12 cellular contexts compared by ENCODE assay signal in genomic region chr1:156509424-156510035, GRCh38. TPM values are rescaled to one million over a fixed set of nuclear protein-coding genes. Genes with fewer than 3 reads are reported as not detected.
A peak's percentile ranks its signal among the peaks of the same experiment; 100 is the strongest.
DNase-seq lines count a peak whose midpoint lies in the region; ATAC-seq and TF ChIP-seq lines count a peak whose summit lies in the region.
"Had no signal": no experiment of that assay in that cellular context is flagged by ENCODE, and none has a peak within 500 bp of the region (broad histone marks: within the 10 kb centered on the region; RNA-seq: fewer than 3 reads in every experiment).

No MANE protein-coding gene starts in this region.

- H3K9ac ChIP-seq in neuronal stem cell (ENCODE audit: low read depth, low read length, poor library complexity), result no peak overlapping the region

- H3K79me1 ChIP-seq in neuronal stem cell (ENCODE audit: low read depth, low read length), result peaks cover 3% of the 10 kb centered on the region

- peaks cover 37 to 40% of the 10 kb centered on the region in 2 donors for H3K4me1 Mint-ChIP-seq in effector memory CD8-positive, alpha-beta T cell (ENCODE audit: low read depth in 2 of 2)

- H3K4me1 ChIP-seq in cardiac muscle cell (ENCODE audit: low read depth), result peaks cover 22% of the 10 kb centered on the region
- H3K4me1 ChIP-seq in neuronal stem cell (ENCODE audit: control insufficient read depth in 2 of 2, insufficient read depth in 1 of 2, low read depth in 1 of 2, low read length in 2 of 2), result peaks cover 4 to 12% of the 10 kb centered on the region in 2 donors
- peaks cover 49% of the 10 kb centered on the region for H3K4me1 ChIP-seq in upper lobe of right lung

- H2AK5ac ChIP-seq in neuronal stem cell (ENCODE audit: low read depth, low read length), result no peak overlapping the region

- no peak for TF ChIP-seq CTCF in cardiac muscle cell (IDR thresholded peaks at IDR 0.05; ENCODE audit: low read depth, low read length)
- TF ChIP-seq CTCF in upper lobe of right lung (IDR thresholded peaks at IDR 0.05), result no peak

- no CpG with 5 or more reads among the region's 9 CpGs for WGBS in neuronal stem cell (ENCODE audit: extremely low coverage in 2 of 2, insufficient read length in 2 of 2, insufficient replicate concordance in 1 of 2), 2 donors

- H3K27me3 ChIP-seq in cardiac muscle cell, result no peaks in the 10 kb centered on the region
- H3K27me3 ChIP-seq in neuronal stem cell (ENCODE audit: control insufficient read depth in 3 of 3, insufficient read depth in 3 of 3, low read depth in 1 of 3, low read length in 3 of 3), result peaks cover 0 to 44% (median 2%) of the 10 kb centered on the region in 3 experiments
- H3K27me3 ChIP-seq in upper lobe of right lung, result no peaks in the 10 kb centered on the region

- peak overlapping the region; percentile 8 for H2AFZ ChIP-seq in neuronal stem cell (ENCODE audit: low read length)

- no peak overlapping the region for H4K91ac ChIP-seq in neuronal stem cell (ENCODE audit: low read depth, low read length, poor library complexity)

- H3K9me3 ChIP-seq in cardiac muscle cell (ENCODE audit: low read depth) (no peaks in the 10 kb centered on the region), neuronal stem cell (replicated peaks in 1 of 2; ENCODE audit: control insufficient read depth in 2 of 2, insufficient read depth in 1 of 2, low read depth in 1 of 2, low read length in 2 of 2) (no peaks in the 10 kb centered on the region), upper lobe of right lung (no peaks in the 10 kb centered on the region)

- no peak overlapping the region for H2BK12ac ChIP-seq in neuronal stem cell (ENCODE audit: low read length)

- H2BK120ac ChIP-seq in neuronal stem cell (ENCODE audit: low read depth, low read length), result no peak overlapping the region

- H3K23ac ChIP-seq in neuronal stem cell (ENCODE audit: low read depth, low read length, poor library complexity), result no peak overlapping the region

- H3K4ac ChIP-seq in neuronal stem cell (ENCODE audit: low read length), result no peak overlapping the region

- H4K8ac ChIP-seq in neuronal stem cell (ENCODE audit: low read depth, low read length), result no peak overlapping the region

- H3K4me3 Mint-ChIP-seq in effector memory CD8-positive, alpha-beta T cell, result no peak overlapping the region
- H3K4me3 Mint-ChIP-seq: activated naive CD4-positive, alpha-beta T cell treated with anti-CD3 and anti-CD28 coated beads for 36 hours had no signal

- intact Hi-C loops in left cardiac atrium (cut with DNase I) (loop anchor here in 1 of 2 donors (2.0 to 5.0 kb wide), 2 partner anchors 53 to 73 kb away; no protein-coding TSS in a partner anchor), upper lobe of right lung (cut with DNase I) (no loop called here)

- H3K36me3 ChIP-seq in cardiac muscle cell (no peaks in the 10 kb centered on the region), neuronal stem cell (replicated peaks in 1 of 2; ENCODE audit: control insufficient read depth in 2 of 2, insufficient read depth in 2 of 2, low read length in 2 of 2) (no peaks in the 10 kb centered on the region), upper lobe of right lung (no peaks in the 10 kb centered on the region)
- H3K36me3 ChIP-seq: WERI-Rb-1 had no signal

- DNase-seq in cardiac muscle cell (ENCODE audit: low read depth in 1 of 2, low spot score in 1 of 2) (no peak), left cardiac atrium (no peak), neuronal stem cell (ENCODE audit: low spot score) (no peak), upper lobe of right lung (peak; percentile 46), OCI-M1 (lab: John Stamatoyannopoulos, UW) (no peak), NCI-H510A (lab: John Stamatoyannopoulos, UW) (no peak), HuH-7.5 (ENCODE audit: low spot score) (no peak)
- DNase-seq in effector memory CD8-positive, alpha-beta T cell, result no peak
- DNase-seq: activated naive CD4-positive, alpha-beta T cell treated with anti-CD3 and anti-CD28 coated beads for 36 hours; EL; RPMI8226; WERI-Rb-1 had no signal

- peaks cover 0 to 24% of the 10 kb centered on the region in 2 donors for H3K27me3 Mint-ChIP-seq in effector memory CD8-positive, alpha-beta T cell

- H2BK5ac ChIP-seq in neuronal stem cell (ENCODE audit: low read length), result no peak overlapping the region

- H3K27ac Mint-ChIP-seq in effector memory CD8-positive, alpha-beta T cell, result peak overlapping the region; percentile 94
- H3K27ac Mint-ChIP-seq: activated naive CD4-positive, alpha-beta T cell treated with anti-CD3 and anti-CD28 coated beads for 36 hours had no signal

- H3K18ac ChIP-seq in neuronal stem cell (ENCODE audit: low read length), result no peak overlapping the region

- ATAC-seq in left cardiac atrium (no peak), upper lobe of right lung (no peak)
- no peak for ATAC-seq in effector memory CD8-positive, alpha-beta T cell (replicated peaks)

- no peak overlapping the region for H3K14ac ChIP-seq in neuronal stem cell (ENCODE audit: low read length)

- H3K36me3 Mint-ChIP-seq in effector memory CD8-positive, alpha-beta T cell (ENCODE audit: insufficient read depth), result peaks cover 23% of the 10 kb centered on the region

- peak overlapping the region; percentile 71 for H3K27ac ChIP-seq in cardiac muscle cell
- no peak overlapping the region for H3K27ac ChIP-seq in neuronal stem cell (replicated peaks; ENCODE audit: low read length)
- peak overlapping the region; percentile 80 for H3K27ac ChIP-seq in upper lobe of right lung
- H3K27ac ChIP-seq: WERI-Rb-1 had no signal

- no peak overlapping the region for H3K4me2 ChIP-seq in neuronal stem cell (ENCODE audit: insufficient read depth, low read length, poor library complexity, severe bottlenecking)

- H2BK15ac ChIP-seq in neuronal stem cell (ENCODE audit: low read length), result no peak overlapping the region

- no peaks in the 10 kb centered on the region for H3K9me3 Mint-ChIP-seq in effector memory CD8-positive, alpha-beta T cell
- H3K9me3 Mint-ChIP-seq: activated naive CD4-positive, alpha-beta T cell treated with anti-CD3 and anti-CD28 coated beads for 36 hours had no signal

- no peak overlapping the region for H3K4me3 ChIP-seq in cardiac muscle cell
- no peak overlapping the region for H3K4me3 ChIP-seq in neuronal stem cell (ENCODE audit: low read length in 2 of 2)
- H3K4me3 ChIP-seq in upper lobe of right lung, result no peak overlapping the region

RNA-seq across cellular contexts. Expression of gene MEF2D, which starts 9.0 kb away (rescaled TPM):
- total RNA-seq in cardiac muscle cell (35.9 and 64.6 TPM in 2 replicates), left cardiac atrium (10 to 100 TPM; 69.0 to 81.7 TPM), upper lobe of right lung (60.8 TPM)
- polyA plus RNA-seq in cardiac muscle cell, result 35.1 and 52.1 TPM in 2 replicates
- 8.4 TPM for polyA plus RNA-seq in neuronal stem cell (2013, experiment 1 of 2)
- 9.2 TPM for polyA plus RNA-seq in neuronal stem cell (2013, experiment 2 of 2)
